27 cellular contexts compared by ENCODE assay signal in genomic region chr17:68190495-68190894, GRCh38.
"Had no signal": no experiment of that assay in that cellular context is flagged by ENCODE, and none has a peak within 500 bp of the region (broad histone marks: within the 10 kb centered on the region; RNA-seq: fewer than 3 reads in every experiment).

No MANE protein-coding gene starts in this region.

- ATAC-seq: natural killer cell; sciatic nerve; stimulated activated naive CD8-positive, alpha-beta T cell treated with anti-CD3 and anti-CD28 coated beads, Interleukin-15, amount 100 ng/mL, for 72 hours had no signal

- H3K36me3 Mint-ChIP-seq: mesothelial cell of epicardium, naive B cell, natural killer cell, neural progenitor cell, type B pancreatic cell had no signal

- H3K4me3 ChIP-seq: hepatocyte, left ventricle myocardium inferior, lung, neural progenitor cell, right atrium auricular region, skin epidermis, tibial nerve, uterus had no signal

- H3K9ac ChIP-seq: neural progenitor cell, parathyroid adenoma had no signal

- DNase-seq: islet precursor cell; left ventricle myocardium inferior; mesendoderm; naive B cell; natural killer cell; nephron progenitor cell; occipital lobe; stimulated activated CD4-positive, alpha-beta T cell treated with anti-CD3 and anti-CD28 coated beads, Interleukin-12 subunit alpha, Interleukin-12 subunit beta, amount 100 ng/mL, for 4 hours; stimulated activated CD4-positive, alpha-beta T cell treated with anti-CD3 and anti-CD28 coated beads, Interleukin-15, amount 100 ng/mL, for 24 hours; stimulated activated CD4-positive, alpha-beta T cell treated with anti-CD3 and anti-CD28 coated beads, Interleukin-2, amount 100 ng/mL, for 24 hours; stimulated activated CD4-positive, alpha-beta T cell treated with anti-CD3 and anti-CD28 coated beads, Interleukin-4, amount 100 ng/mL, for 1 hour; stimulated activated naive CD4-positive, alpha-beta T cell; stimulated activated naive CD8-positive, alpha-beta T cell treated with anti-CD3 and anti-CD28 coated beads, Interleukin-15, amount 100 ng/mL, for 72 hours; substantia nigra; uterus had no signal

- H3K4me1 Mint-ChIP-seq: nephron progenitor cell had no signal

- H3K27ac ChIP-seq: hepatocyte, left ventricle myocardium inferior, neural progenitor cell, neutrophil, parathyroid adenoma, right atrium auricular region, skin epidermis, tibial nerve, uterus had no signal

- H2AFZ ChIP-seq: hepatocyte, neural progenitor cell, parathyroid adenoma had no signal

- H3K4me1 ChIP-seq: left ventricle myocardium inferior, neural progenitor cell, parathyroid adenoma, right atrium auricular region, tibial nerve, uterus had no signal

- H3K79me2 ChIP-seq: hepatocyte, parathyroid adenoma had no signal

- H3K9me3 ChIP-seq: left ventricle myocardium inferior, neutrophil, right atrium auricular region, tibial nerve, uterus had no signal

- H3K27me3 ChIP-seq: right atrium auricular region, uterus had no signal

- H3K9me3 Mint-ChIP-seq: mesothelial cell of epicardium; naive B cell; natural killer cell; stimulated activated naive CD8-positive, alpha-beta T cell treated with anti-CD3 and anti-CD28 coated beads, Interleukin-15, amount 100 ng/mL, for 72 hours; type B pancreatic cell had no signal

- H3K4me3 Mint-ChIP-seq: mesothelial cell of epicardium; naive B cell; natural killer cell; nephron progenitor cell; neural progenitor cell; stimulated activated naive CD8-positive, alpha-beta T cell treated with anti-CD3 and anti-CD28 coated beads, Interleukin-15, amount 100 ng/mL, for 72 hours; type B pancreatic cell had no signal

- H3K4me2 ChIP-seq: hepatocyte, neural progenitor cell had no signal

- H3K27ac Mint-ChIP-seq: mesothelial cell of epicardium; nephron progenitor cell; neural progenitor cell; progenitor cell of endocrine pancreas; stimulated activated naive CD8-positive, alpha-beta T cell treated with anti-CD3 and anti-CD28 coated beads, Interleukin-15, amount 100 ng/mL, for 72 hours; type B pancreatic cell had no signal

- H3K36me3 ChIP-seq: left ventricle myocardium inferior, neural progenitor cell, neutrophil, right atrium auricular region, tibial nerve, uterus had no signal
